ENCODE assay signal across 21 cellular contexts in the genomic region with DNA sequence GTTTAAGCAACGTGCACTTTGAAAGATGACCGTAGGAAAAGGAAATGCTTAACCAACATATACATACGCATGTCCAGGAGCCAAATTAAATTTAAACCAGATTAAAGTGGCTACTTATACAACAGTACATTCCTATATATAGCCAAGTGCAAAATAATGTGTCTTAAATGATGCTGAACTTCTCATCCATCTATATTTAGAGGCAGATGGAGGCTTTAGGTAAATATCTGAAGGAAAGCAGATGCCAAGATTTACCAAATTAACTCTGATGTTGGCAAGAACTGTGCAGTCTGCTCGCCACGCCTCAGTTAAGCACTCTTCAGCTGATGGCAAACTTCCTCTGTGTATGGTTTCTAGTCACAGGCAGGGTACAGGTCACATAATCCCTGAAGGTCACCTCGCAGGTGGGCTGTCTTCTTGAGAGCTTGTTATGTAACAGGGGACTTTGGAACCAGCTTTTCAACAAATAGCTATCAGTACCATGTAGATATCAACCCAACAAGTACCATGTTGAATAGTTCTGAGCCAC. TPM values are rescaled to one million over a fixed set of nuclear protein-coding genes. Genes with fewer than 3 reads are reported as not detected.
"Had no signal": no experiment of that assay in that cellular context is flagged by ENCODE, and none has a peak within 500 bp of the region (broad histone marks: within the 10 kb centered on the region; RNA-seq: fewer than 3 reads in every experiment).

No MANE protein-coding gene starts in this region.

- DNase-seq: activated B cell treated with CpG ODN at 0.5 μM for 24 hours; activated CD4-positive, alpha-beta T cell treated with anti-CD3 and anti-CD28 coated beads for 36 hours; activated CD4-positive, alpha-beta T cell treated with anti-CD3 and anti-CD28 coated beads, Interleukin-2, amount 50 U/mL, for 4 hours; activated CD8-positive, alpha-beta memory T cell treated with anti-CD3 and anti-CD28 coated beads, Interleukin-2, amount 50 U/mL, for 48 hours; activated naive CD4-positive, alpha-beta T cell; activated T-cell treated with anti-CD3 and anti-CD28 coated beads, Interleukin-2, amount 50 U/mL, for 4 hours; effector CD8-positive, alpha-beta T cell; left ventricle myocardium superior; right cardiac atrium; stimulated activated CD4-positive, alpha-beta T cell treated with anti-CD3 and anti-CD28 coated beads, Interleukin-4, amount 100 ng/mL, for 24 hours; stimulated activated naive CD4-positive, alpha-beta T cell treated with Interleukin-2 at 50 U/mL for 16 hours; T-helper 17 cell; thyroid gland had no signal

- H3K4me3 ChIP-seq: esophagus muscularis mucosa, thyroid gland had no signal

- H3K27me3 ChIP-seq: esophagus muscularis mucosa, thyroid gland had no signal

- H3K36me3 Mint-ChIP-seq: brain, memory B cell had no signal

- H3K9me3 ChIP-seq: esophagus muscularis mucosa, thyroid gland had no signal

- H3K4me1 Mint-ChIP-seq: activated B cell treated with CpG ODN at 0.5 μM for 24 hours, memory B cell had no signal

- H3K4me3 Mint-ChIP-seq: activated B cell treated with CpG ODN at 0.5 μM for 24 hours; activated CD4-positive, alpha-beta T cell treated with anti-CD3 and anti-CD28 coated beads for 36 hours; activated T-cell treated with anti-CD3 and anti-CD28 coated beads, Interleukin-2, amount 50 U/mL, for 4 hours; brain; dendritic cell treated with granulocyte-macrophage colony-stimulating factor and Interleukin-4, amounts not matched to agents 40 ng/mL and 50 ng/mL, for 4 days; memory B cell; T-helper 17 cell had no signal

- H3K27ac Mint-ChIP-seq: activated B cell treated with CpG ODN at 0.5 μM for 24 hours; activated T-helper 2 cell treated with anti-CD3 and anti-CD28 coated beads, Interferon-gamma antibody, Interleukin-2, Interleukin-4, amounts not matched to agents 10 μg/mL and 5 μg/mL and 100 μg/mL, durations not matched to agents 14 hours and 24 hours and 36 hours; dendritic cell treated with granulocyte-macrophage colony-stimulating factor and Interleukin-4, amounts not matched to agents 40 ng/mL and 50 ng/mL, for 4 days; memory B cell had no signal

- H3K27me3 Mint-ChIP-seq: activated CD4-positive, alpha-beta T cell treated with anti-CD3 and anti-CD28 coated beads for 36 hours; brain; T-helper 17 cell had no signal

- H3K27ac ChIP-seq: parathyroid adenoma, thyroid gland had no signal

- H3K36me3 ChIP-seq: thyroid gland had no signal

- ATAC-seq: activated CD4-positive, alpha-beta T cell treated with anti-CD3 and anti-CD28 coated beads for 36 hours; activated T-cell treated with anti-CD3 and anti-CD28 coated beads, Interleukin-2, amount 50 U/mL, for 4 hours; left ventricle myocardium superior; right cardiac atrium; T-helper 17 cell had no signal

- H3K4me1 ChIP-seq: thyroid gland had no signal

- H3K9me3 Mint-ChIP-seq: activated B cell treated with CpG ODN at 0.5 μM for 24 hours; activated T-cell treated with anti-CD3 and anti-CD28 coated beads, Interleukin-2, amount 50 U/mL, for 4 hours; activated T-helper 2 cell treated with anti-CD3 and anti-CD28 coated beads, Interferon-gamma antibody, Interleukin-2, Interleukin-4, amounts not matched to agents 10 μg/mL and 5 μg/mL and 100 μg/mL, durations not matched to agents 14 hours and 24 hours and 36 hours; brain; dendritic cell treated with granulocyte-macrophage colony-stimulating factor and Interleukin-4, amounts not matched to agents 40 ng/mL and 50 ng/mL, for 4 days; memory B cell had no signal

RNA-seq across cellular contexts. Expression of gene GCNT4, which starts 8.6 kb away (rescaled TPM):
- total RNA-seq: activated B cell treated with CpG ODN at 0.5 μM for 24 hours, endothelial cell of umbilical vein had no signal
- polyA plus RNA-seq: endothelial cell of umbilical vein, neural cell had no signal
